16 cellular contexts compared by ENCODE assay signal in the genomic region with DNA sequence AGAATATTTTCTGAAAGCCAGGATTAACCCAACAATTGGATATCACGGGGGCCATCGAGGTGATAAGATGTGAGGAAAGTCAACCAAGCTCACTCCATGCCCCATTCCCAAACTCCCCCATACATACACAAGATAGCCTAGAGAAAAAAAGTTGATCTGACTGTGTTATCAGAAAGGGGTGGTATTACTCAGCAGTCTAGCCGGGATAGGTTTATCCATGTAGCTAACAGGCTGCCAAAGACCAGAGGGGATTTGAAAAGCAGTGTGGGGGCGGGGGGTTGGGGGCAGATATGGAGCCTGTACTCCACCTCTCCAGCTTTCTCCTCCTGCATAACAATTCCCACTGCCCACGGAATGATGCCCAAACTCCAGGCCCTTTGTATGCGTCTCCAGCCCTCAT. TPM values are rescaled to one million over a fixed set of nuclear protein-coding genes. Genes with fewer than 3 reads are reported as not detected.
DNase-seq lines count a peak whose midpoint lies in the region; ATAC-seq and TF ChIP-seq lines count a peak whose summit lies in the region.
"Had no signal": no experiment of that assay in that cellular context is flagged by ENCODE, and none has a peak within 500 bp of the region (broad histone marks: within the 10 kb centered on the region; RNA-seq: fewer than 3 reads in every experiment).

No MANE protein-coding gene starts in this region.

- H3K4me3 ChIP-seq in HEK293 (ENCODE audit: low read depth, low read length): no peak overlapping the region
- H3K4me3 ChIP-seq in endodermal cell (ENCODE audit: low read length): peak overlapping the region; percentile 60
- H3K4me3 ChIP-seq in neutrophil (ENCODE audit: low read depth in 1 of 2, low read length in 1 of 2): no peak overlapping the region
- no peak overlapping the region for H3K4me3 ChIP-seq in heart right ventricle
- H3K4me3 ChIP-seq: GM12878, GM23248, HAP-1 had no signal

- H3K9me3 ChIP-seq in HEK293 (ENCODE audit: control insufficient read depth, insufficient read depth, low read depth, low read length) (no peaks in the 10 kb centered on the region), endodermal cell (ENCODE audit: control insufficient read depth, low read length) (peaks cover 5% of the 10 kb centered on the region), neutrophil (no peaks in the 10 kb centered on the region), heart right ventricle (no peaks in the 10 kb centered on the region)
- H3K9me3 ChIP-seq: HAP-1 had no signal

- no peaks in the 10 kb centered on the region for H3K4me1 ChIP-seq in HEK293 (ENCODE audit: control insufficient read depth, insufficient read depth, low read length)
- peaks cover 11% of the 10 kb centered on the region for H3K4me1 ChIP-seq in endodermal cell (ENCODE audit: control insufficient read depth, insufficient read depth, low read length)
- peaks cover 21 to 22% of the 10 kb centered on the region in 2 experiments for H3K4me1 ChIP-seq in neutrophil (ENCODE audit: control insufficient read depth in 1 of 2, insufficient read depth in 1 of 2, low read depth in 1 of 2, low read length in 1 of 2)
- H3K4me1 ChIP-seq in heart right ventricle: peaks cover 0 to 30% (median 18%) of the 10 kb centered on the region in 9 donors
- H3K4me1 ChIP-seq: HAP-1 had no signal

- TF ChIP-seq CTCF in HEK293 (tag by site-specific recombination; IDR thresholded peaks at IDR 0.05): no peak
- TF ChIP-seq CTCF in endodermal cell (conservative IDR thresholded peaks at IDR 0.05): no peak
- TF ChIP-seq CTCF in neutrophil (IDR thresholded peaks at IDR 0.05): no peak
- TF ChIP-seq CTCF in heart right ventricle (IDR thresholded peaks at IDR 0.05): no peak
- no peak for TF ChIP-seq CTCF in osteocyte (IDR thresholded peaks at IDR 0.05)

- peaks cover 27% of the 10 kb centered on the region for H3K27me3 ChIP-seq in endodermal cell (ENCODE audit: control insufficient read depth, insufficient read depth, low read length, poor library complexity, severe bottlenecking)
- H3K27me3 ChIP-seq in neutrophil: no peaks in the 10 kb centered on the region
- H3K27me3 ChIP-seq in heart right ventricle: peaks cover 0 to 6% (median 0%) of the 10 kb centered on the region in 7 donors

- CTCF ChIA-PET in HEK293 (lab: Yijun Ruan, JAX): interaction anchor here (0.6 to 1.1 kb wide), 2 partner anchors 11 to 405 kb away, joined by 3 read pairs; no protein-coding TSS in a partner anchor
- CTCF ChIA-PET in activated CD4-positive, alpha-beta memory T cell treated with anti-CD3 and anti-CD28 coated beads, Interleukin-2, amount 10 ng/mL, durations not matched to agents 7 days and 5 days (lab: Charles Lee): interaction anchor here (1.0 kb wide), 1 partner anchor 15 kb away, joined by 4 read pairs; no protein-coding TSS in a partner anchor

- H3K27ac Mint-ChIP-seq in endodermal cell (peak overlapping the region; percentile 6), osteocyte (ENCODE audit: unreplicated experiment) (no peak overlapping the region)
- no peak overlapping the region for H3K27ac Mint-ChIP-seq in activated CD4-positive, alpha-beta memory T cell treated with anti-CD3 and anti-CD28 coated beads, Interleukin-2, amount 10 ng/mL, durations not matched to agents 7 days and 5 days
- H3K27ac Mint-ChIP-seq: B cell, HFFc6 had no signal

- intact Hi-C loops in heart right ventricle (cut with DNase I): no loop called here

- H3K4me3 Mint-ChIP-seq in endodermal cell: no peak overlapping the region
- no peak overlapping the region for H3K4me3 Mint-ChIP-seq in osteocyte (ENCODE audit: unreplicated experiment)
- no peak overlapping the region for H3K4me3 Mint-ChIP-seq in activated CD4-positive, alpha-beta memory T cell treated with anti-CD3 and anti-CD28 coated beads, Interleukin-2, amount 10 ng/mL, durations not matched to agents 7 days and 5 days
- H3K4me3 Mint-ChIP-seq: B cell; CD4-positive, alpha-beta memory T cell; HFFc6 had no signal

- peaks cover 37% of the 10 kb centered on the region for H3K27me3 Mint-ChIP-seq in endodermal cell (ENCODE audit: insufficient read depth)
- no peaks in the 10 kb centered on the region for H3K27me3 Mint-ChIP-seq in osteocyte (ENCODE audit: unreplicated experiment)
- H3K27me3 Mint-ChIP-seq in activated CD4-positive, alpha-beta memory T cell treated with anti-CD3 and anti-CD28 coated beads, Interleukin-2, amount 10 ng/mL, durations not matched to agents 7 days and 5 days: peaks cover 2% of the 10 kb centered on the region
- H3K27me3 Mint-ChIP-seq: B cell had no signal

- no peak overlapping the region for H3K9ac ChIP-seq in endodermal cell (ENCODE audit: extremely low read depth, low read length, poor library complexity, severe bottlenecking)
- H3K9ac ChIP-seq: GM23248 had no signal

- 60 to 100% methylated on average over 1 to 4 of the region's 6 CpGs for WGBS in endodermal cell (ENCODE audit: insufficient coverage in 1 of 2, insufficient read length in 1 of 2), 2 experiments
- 91% methylated on average over 6 of the region's 6 CpGs for WGBS in heart right ventricle, 2 donors

- H3K36me3 ChIP-seq in HEK293 (ENCODE audit: control insufficient read depth in 2 of 2, insufficient read depth in 1 of 2, low read length in 2 of 2) (no peaks in the 10 kb centered on the region), endodermal cell (ENCODE audit: control insufficient read depth, insufficient read depth, low read length) (no peaks in the 10 kb centered on the region), neutrophil (no peaks in the 10 kb centered on the region), heart right ventricle (no peaks in the 10 kb centered on the region)
- H3K36me3 ChIP-seq: HAP-1 had no signal

- H3K9me3 Mint-ChIP-seq in endodermal cell (no peaks in the 10 kb centered on the region), osteocyte (ENCODE audit: unreplicated experiment) (no peaks in the 10 kb centered on the region)
- no peaks in the 10 kb centered on the region for H3K9me3 Mint-ChIP-seq in activated CD4-positive, alpha-beta memory T cell treated with anti-CD3 and anti-CD28 coated beads, Interleukin-2, amount 10 ng/mL, durations not matched to agents 7 days and 5 days
- H3K9me3 Mint-ChIP-seq: CD4-positive, alpha-beta memory T cell; HFFc6 had no signal

- H3K4me1 Mint-ChIP-seq in endodermal cell (peaks cover 11% of the 10 kb centered on the region), osteocyte (ENCODE audit: unreplicated experiment) (peaks cover 25% of the 10 kb centered on the region)
- no peaks in the 10 kb centered on the region for H3K4me1 Mint-ChIP-seq in activated CD4-positive, alpha-beta memory T cell treated with anti-CD3 and anti-CD28 coated beads, Interleukin-2, amount 10 ng/mL, durations not matched to agents 7 days and 5 days

- DNase-seq in OCI-M1 (lab: John Stamatoyannopoulos, UW): peak; percentile 28
- no peak for DNase-seq in endodermal cell
- no peak for DNase-seq in heart right ventricle
- DNase-seq in osteocyte (ENCODE audit: extremely low spot score, unreplicated experiment): no peak
- no peak for DNase-seq in activated CD4-positive, alpha-beta memory T cell treated with anti-CD3 and anti-CD28 coated beads, Interleukin-2, amount 10 ng/mL, durations not matched to agents 7 days and 5 days
- DNase-seq: CD4-positive, alpha-beta memory T cell; DMS79; GM23248; HFFc6 had no signal

- POLR2A ChIA-PET in HEK293 (lab: Yijun Ruan, JAX): interaction anchor here (0.5 kb wide), 1 partner anchor 10 kb away, joined by 4 read pairs; no protein-coding TSS in a partner anchor
- POLR2A ChIA-PET in activated CD4-positive, alpha-beta memory T cell treated with anti-CD3 and anti-CD28 coated beads, Interleukin-2, amount 10 ng/mL, durations not matched to agents 7 days and 5 days (lab: Charles Lee): no interaction called here

- H3K27ac ChIP-seq in HEK293 (ENCODE audit: extremely low read depth, low read depth, low read length) (no peak overlapping the region), endodermal cell (ENCODE audit: low read depth, low read length) (no peak overlapping the region), neutrophil (peak overlapping the region; percentile 3), heart right ventricle (no peak overlapping the region)
- H3K27ac ChIP-seq: C4-2B, GM23248 had no signal

- H3K36me3 Mint-ChIP-seq in endodermal cell (ENCODE audit: low read depth) (no peaks in the 10 kb centered on the region), osteocyte (ENCODE audit: unreplicated experiment) (no peaks in the 10 kb centered on the region)
- H3K36me3 Mint-ChIP-seq in activated CD4-positive, alpha-beta memory T cell treated with anti-CD3 and anti-CD28 coated beads, Interleukin-2, amount 10 ng/mL, durations not matched to agents 7 days and 5 days (ENCODE audit: low read depth): no peaks in the 10 kb centered on the region
- H3K36me3 Mint-ChIP-seq: CD4-positive, alpha-beta memory T cell had no signal

- ATAC-seq in heart right ventricle: no peak
- ATAC-seq: GM12878, HepG2 had no signal

TF ChIP-seq in HEK293, 187 proteins besides CTCF, POLR2A, EP300 and RAD21:
- TF ChIP-seq HOXA7 (CRISPR knock-in tag; IDR thresholded peaks at IDR 0.05; ENCODE audit: borderline replicate concordance) (no peak), SP3 (tag by site-specific recombination; IDR thresholded peaks at IDR 0.05) (no peak), ZNF510 (tag by site-specific recombination; IDR thresholded peaks at IDR 0.05; ENCODE audit: insufficient replicate concordance) (no peak), KLF7 (tag by site-specific recombination; IDR thresholded peaks at IDR 0.05; ENCODE audit: borderline replicate concordance) (no peak), ZNF76 (tag by site-specific recombination; IDR thresholded peaks at IDR 0.05; ENCODE audit: borderline replicate concordance, low read depth) (no peak), EGR2 (tag by site-specific recombination; IDR thresholded peaks at IDR 0.05; ENCODE audit: low read depth) (peak; percentile 64; the same call in 1 of the 2 replicates), ZFHX2 (tag by site-specific recombination; conservative IDR thresholded peaks at IDR 0.05) (peak; percentile 58)
- TF ChIP-seq, protein P1, sequence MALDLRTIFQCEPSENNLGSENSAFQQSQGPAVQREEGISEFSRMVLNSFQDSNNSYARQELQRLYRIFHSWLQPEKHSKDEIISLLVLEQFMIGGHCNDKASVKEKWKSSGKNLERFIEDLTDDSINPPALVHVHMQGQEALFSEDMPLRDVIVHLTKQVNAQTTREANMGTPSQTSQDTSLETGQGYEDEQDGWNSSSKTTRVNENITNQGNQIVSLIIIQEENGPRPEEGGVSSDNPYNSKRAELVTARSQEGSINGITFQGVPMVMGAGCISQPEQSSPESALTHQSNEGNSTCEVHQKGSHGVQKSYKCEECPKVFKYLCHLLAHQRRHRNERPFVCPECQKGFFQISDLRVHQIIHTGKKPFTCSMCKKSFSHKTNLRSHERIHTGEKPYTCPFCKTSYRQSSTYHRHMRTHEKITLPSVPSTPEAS (tag by site-specific recombination; IDR thresholded peaks at IDR 0.05): no peak

RNA-seq across cellular contexts. Expression of a gene that starts 13.2 kb away (rescaled TPM):
- total RNA-seq in endodermal cell (1 to 10 TPM in 1 of 2 donors, under 1 TPM in 1; 0.80 to 1.4 TPM), heart right ventricle (1 to 10 TPM in 9 of 10 donors, under 1 TPM in 1; 0.82 to 4.1 (median 2.2) TPM), osteocyte (1.7 and 2.1 TPM in 2 replicates)
- 3.7 TPM for polyA plus RNA-seq in endodermal cell (2013, experiment 1 of 2)
- polyA plus RNA-seq in endodermal cell (2013, experiment 2 of 2): 3.5 TPM
- polyA plus RNA-seq in heart right ventricle: 1 to 10 TPM in 1 of 2 donors, under 1 TPM in 1; 0.59 to 4.6 TPM
- total RNA-seq in activated CD4-positive, alpha-beta memory T cell treated with anti-CD3 and anti-CD28 coated beads, Interleukin-2, amount 10 ng/mL, durations not matched to agents 7 days and 5 days: under 1 TPM; 0.68 to 0.83 TPM
- total RNA-seq: GM12878 had no signal
